ENCODE assay signal across 18 cellular contexts in the genomic region with DNA sequence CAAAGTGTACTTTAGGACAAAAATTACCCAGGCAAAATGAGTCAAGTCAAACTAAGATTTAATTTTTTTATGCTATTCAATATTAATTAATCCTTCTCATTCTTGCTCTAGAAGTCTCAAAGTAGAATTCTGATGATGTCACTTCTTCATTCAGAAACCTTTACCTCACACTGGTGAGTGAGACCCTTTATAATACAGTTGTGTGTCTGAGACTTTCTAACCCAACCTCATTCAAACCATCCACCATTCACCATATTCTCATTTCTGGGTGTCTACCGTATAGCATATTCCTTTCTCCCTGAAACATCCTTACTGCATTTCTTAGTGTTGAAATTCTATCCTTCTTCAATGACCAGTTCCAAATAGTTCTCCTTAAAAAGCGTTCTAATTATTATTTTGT. TPM values are rescaled to one million over a fixed set of nuclear protein-coding genes. Genes with fewer than 3 reads are reported as not detected.
DNase-seq lines count a peak whose midpoint lies in the region; ATAC-seq, FAIRE-seq and TF ChIP-seq lines count a peak whose summit lies in the region.
"Had no signal": no experiment of that assay in that cellular context is flagged by ENCODE, and none has a peak within 500 bp of the region (broad histone marks: within the 10 kb centered on the region; RNA-seq: fewer than 3 reads in every experiment).

No MANE protein-coding gene starts in this region.

- H3K4me1 ChIP-seq in CD8-positive, alpha-beta T cell (ENCODE audit: insufficient read depth, low read length): no peaks in the 10 kb centered on the region
- H3K4me1 ChIP-seq: BLaER1 treated with 17β-estradiol and CSF1 and Interleukin-3, amounts not matched to agents 10 nM and 100 nM had no signal

- in situ Hi-C loops in GM13977 (cut with MboI; ENCODE audit: low pct_unique_long_range_greater_than_20kb, low sequenced_read_pairs, unreplicated experiment): no loop called here

- CTCF ChIA-PET in CD8-positive, alpha-beta T cell (lab: Charles Lee): no interaction called here

- ATAC-seq in CD8-positive, alpha-beta T cell: no peak
- ATAC-seq: GM23338, HCT116 had no signal

- intact Hi-C loops in CD8-positive, alpha-beta T cell (cut with DNase I, micrococcal nuclease): no loop called here

- peaks cover 20% of the 10 kb centered on the region for H3K36me3 ChIP-seq in CD8-positive, alpha-beta T cell (ENCODE audit: insufficient read depth, low read length)

- peaks cover 5% of the 10 kb centered on the region for H3K36me3 Mint-ChIP-seq in activated naive CD8-positive, alpha-beta T cell
- peaks cover 22% of the 10 kb centered on the region for H3K36me3 Mint-ChIP-seq in activated naive CD8-positive, alpha-beta T cell treated with anti-CD3 and anti-CD28 coated beads for 36 hours
- peaks cover 58% of the 10 kb centered on the region for H3K36me3 Mint-ChIP-seq in CD8-positive, alpha-beta T cell
- peaks cover 0 to 27% (median 12%) of the 10 kb centered on the region in 3 donors for H3K36me3 Mint-ChIP-seq in immature natural killer cell

- no peaks in the 10 kb centered on the region for H3K9me3 Mint-ChIP-seq in activated naive CD8-positive, alpha-beta T cell (ENCODE audit: low read depth)
- no peaks in the 10 kb centered on the region for H3K9me3 Mint-ChIP-seq in activated naive CD8-positive, alpha-beta T cell treated with anti-CD3 and anti-CD28 coated beads for 36 hours
- H3K9me3 Mint-ChIP-seq in CD8-positive, alpha-beta T cell: no peaks in the 10 kb centered on the region
- no peaks in the 10 kb centered on the region for H3K9me3 Mint-ChIP-seq in immature natural killer cell
- H3K9me3 Mint-ChIP-seq: GM23338 had no signal

- no peak for TF ChIP-seq CTCF in CD8-positive, alpha-beta T cell (IDR thresholded peaks at IDR 0.05)
- TF ChIP-seq CTCF in GM13977 (IDR thresholded peaks at IDR 0.05; ENCODE audit: extremely low read depth, insufficient read depth, missing control alignments) (peak; percentile 3), D721Med (IDR thresholded peaks at IDR 0.05; ENCODE audit: insufficient read depth, missing control alignments) (no peak)

- H3K27ac ChIP-seq in CD8-positive, alpha-beta T cell (ENCODE audit: low read depth, low read length): no peak overlapping the region
- H3K27ac ChIP-seq: BLaER1 treated with 17β-estradiol and CSF1 and Interleukin-3, amounts not matched to agents 10 nM and 100 nM had no signal

- no peak overlapping the region for H3K4me3 Mint-ChIP-seq in activated naive CD8-positive, alpha-beta T cell
- H3K4me3 Mint-ChIP-seq in activated naive CD8-positive, alpha-beta T cell treated with anti-CD3 and anti-CD28 coated beads for 36 hours: no peak overlapping the region
- H3K4me3 Mint-ChIP-seq in CD8-positive, alpha-beta T cell: no peak overlapping the region
- no peak overlapping the region for H3K4me3 Mint-ChIP-seq in immature natural killer cell
- H3K4me3 Mint-ChIP-seq: B cell, GM23338 had no signal

- H3K27me3 Mint-ChIP-seq in activated naive CD8-positive, alpha-beta T cell: no peaks in the 10 kb centered on the region
- H3K27me3 Mint-ChIP-seq in activated naive CD8-positive, alpha-beta T cell treated with anti-CD3 and anti-CD28 coated beads for 36 hours: no peaks in the 10 kb centered on the region
- no peaks in the 10 kb centered on the region for H3K27me3 Mint-ChIP-seq in CD8-positive, alpha-beta T cell (ENCODE audit: low read depth)
- peaks cover 0 to 2% (median 0%) of the 10 kb centered on the region in 3 donors for H3K27me3 Mint-ChIP-seq in immature natural killer cell (ENCODE audit: low read depth in 3 of 3)
- H3K27me3 Mint-ChIP-seq: B cell had no signal

- H3K9me3 ChIP-seq in CD8-positive, alpha-beta T cell (ENCODE audit: low read length): no peaks in the 10 kb centered on the region
- H3K9me3 ChIP-seq: BLaER1 treated with 17β-estradiol and CSF1 and Interleukin-3, amounts not matched to agents 10 nM and 100 nM; Caco-2 had no signal

- no peak overlapping the region for H3K4me3 ChIP-seq in CD8-positive, alpha-beta T cell (ENCODE audit: low read depth, low read length)
- H3K4me3 ChIP-seq: BLaER1 treated with 17β-estradiol and CSF1 and Interleukin-3, amounts not matched to agents 10 nM and 100 nM; GM23338 had no signal

- H3K27me3 ChIP-seq in CD8-positive, alpha-beta T cell (ENCODE audit: insufficient read depth, low read length): no peaks in the 10 kb centered on the region
- H3K27me3 ChIP-seq: BLaER1 treated with 17β-estradiol and CSF1 and Interleukin-3, amounts not matched to agents 10 nM and 100 nM had no signal

- H3K27ac Mint-ChIP-seq in activated naive CD8-positive, alpha-beta T cell: peak overlapping the region; percentile 2
- H3K27ac Mint-ChIP-seq in activated naive CD8-positive, alpha-beta T cell treated with anti-CD3 and anti-CD28 coated beads for 36 hours: no peak overlapping the region
- peak overlapping the region; percentile 28 for H3K27ac Mint-ChIP-seq in CD8-positive, alpha-beta T cell
- peak overlapping the region in 4 of 6 donors; percentile 1 to 58 (median 14) for H3K27ac Mint-ChIP-seq in immature natural killer cell
- H3K27ac Mint-ChIP-seq: B cell, GM23338 had no signal

- H3K4me1 Mint-ChIP-seq in activated naive CD8-positive, alpha-beta T cell (ENCODE audit: low read depth): no peaks in the 10 kb centered on the region
- no peaks in the 10 kb centered on the region for H3K4me1 Mint-ChIP-seq in activated naive CD8-positive, alpha-beta T cell treated with anti-CD3 and anti-CD28 coated beads for 36 hours
- H3K4me1 Mint-ChIP-seq in CD8-positive, alpha-beta T cell (ENCODE audit: low read depth): no peaks in the 10 kb centered on the region
- no peaks in the 10 kb centered on the region for H3K4me1 Mint-ChIP-seq in immature natural killer cell
- H3K4me1 Mint-ChIP-seq: B cell, GM23338 had no signal

- no peak for FAIRE-seq in D721Med (lab: Jason Lieb, UNC)
- FAIRE-seq: GM12892 had no signal

- POLR2A ChIA-PET in CD8-positive, alpha-beta T cell (lab: Charles Lee): no interaction called here

- no peak for DNase-seq in activated naive CD8-positive, alpha-beta T cell treated with anti-CD3 and anti-CD28 coated beads for 36 hours
- no peak for DNase-seq in CD8-positive, alpha-beta T cell
- DNase-seq in GM13977 (ENCODE audit: low spot score) (no peak), immature natural killer cell (no peak), D721Med (ENCODE audit: insufficient read length, low spot score) (no peak), KG1 (lab: John Stamatoyannopoulos, UW) (no peak), NCI-H82 (lab: John Stamatoyannopoulos, UW) (no peak)
- DNase-seq: Caco-2, DMS153, DMS79, GDM1, H7 had no signal

RNA-seq across cellular contexts. Expression of gene CFL2, which starts 40.8 kb away (rescaled TPM):
- total RNA-seq in activated naive CD8-positive, alpha-beta T cell treated with anti-CD3 and anti-CD28 coated beads for 36 hours: 1 to 10 TPM; 7.8 to 9.9 TPM
- 10 to 100 TPM; 35.1 to 35.4 TPM for total RNA-seq in CD8-positive, alpha-beta T cell
- polyA plus RNA-seq in immature natural killer cell: 10 to 100 TPM in 2 of 3 donors, 1 to 10 TPM in 1; 9.2 to 16.1 (median 13.2) TPM
